13 cellular contexts compared by ENCODE assay signal in the genomic region with DNA sequence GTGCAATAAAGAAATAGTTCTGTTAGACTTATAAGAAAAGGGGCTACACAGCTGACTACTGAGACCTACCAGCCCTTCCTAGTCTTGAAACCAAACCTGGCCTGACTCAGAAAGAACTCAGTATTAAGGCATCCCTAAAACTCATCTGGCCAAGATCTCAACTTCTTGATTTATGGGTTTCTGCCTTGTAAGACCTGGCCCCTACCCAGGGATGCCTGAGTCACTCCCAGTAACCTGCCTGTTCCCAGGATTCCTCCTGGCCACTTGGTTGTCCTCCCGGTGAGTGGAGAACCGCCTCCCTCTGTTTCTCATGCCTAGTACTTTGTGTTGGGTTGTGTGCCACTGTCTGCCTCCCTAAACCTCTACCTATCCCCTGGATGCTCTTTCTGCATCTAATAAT.
DNase-seq lines count a peak whose midpoint lies in the region; ATAC-seq, FAIRE-seq and TF ChIP-seq lines count a peak whose summit lies in the region.
"Had no signal": no experiment of that assay in that cellular context is flagged by ENCODE, and none has a peak within 500 bp of the region (broad histone marks: within the 10 kb centered on the region; RNA-seq: fewer than 3 reads in every experiment).

No MANE protein-coding gene starts in this region.

- no peaks in the 10 kb centered on the region for H3K79me2 ChIP-seq in OCI-LY1 (ENCODE audit: insufficient read depth, low read length)
- H3K79me2 ChIP-seq: hepatocyte had no signal

- no peak overlapping the region for H3K4me3 Mint-ChIP-seq in endothelial cell (ENCODE audit: unreplicated experiment)

- peak overlapping the region; percentile 65 for H3K27ac Mint-ChIP-seq in endothelial cell (ENCODE audit: unreplicated experiment)

- no peaks in the 10 kb centered on the region for H3K9me3 ChIP-seq in OCI-LY1 (ENCODE audit: low read length)
- no peaks in the 10 kb centered on the region for H3K9me3 ChIP-seq in sigmoid colon
- H3K9me3 ChIP-seq: vagina had no signal

- H3F3A ChIP-seq in OCI-LY1 (ENCODE audit: insufficient read depth, low read length): no peaks in the 10 kb centered on the region

- H3K27ac ChIP-seq in OCI-LY1 (ENCODE audit: low read depth, low read length, poor library complexity, severe bottlenecking) (peak overlapping the region; percentile 95), sigmoid colon (peak overlapping the region in 1 of 4 donors; percentile 20)
- H3K27ac ChIP-seq: hepatocyte, vagina had no signal

- no peaks in the 10 kb centered on the region for H3K36me3 Mint-ChIP-seq in endothelial cell (ENCODE audit: low read depth, unreplicated experiment)

- no peak overlapping the region for H3K4me3 ChIP-seq in OCI-LY1 (ENCODE audit: low read depth, low read length, poor library complexity, severe bottlenecking)
- no peak overlapping the region for H3K4me3 ChIP-seq in sigmoid colon
- H3K4me3 ChIP-seq: hepatocyte, vagina had no signal

- H3K27me3 ChIP-seq in OCI-LY1 (ENCODE audit: insufficient read depth, low read length) (no peaks in the 10 kb centered on the region), sigmoid colon (no peaks in the 10 kb centered on the region)
- H3K27me3 ChIP-seq: hepatocyte, vagina had no signal

- H3K4me2 ChIP-seq in OCI-LY1 (ENCODE audit: low read length): no peak overlapping the region
- H3K4me2 ChIP-seq: hepatocyte had no signal

- H4K20me1 ChIP-seq in OCI-LY1 (ENCODE audit: insufficient read depth, low read length): no peaks in the 10 kb centered on the region

- no peak for ATAC-seq in HG03045 (IDR thresholded peaks at IDR 0.05; ENCODE audit: unreplicated experiment)

- peaks cover 2% of the 10 kb centered on the region for H3K27me3 Mint-ChIP-seq in endothelial cell (ENCODE audit: unreplicated experiment)

- no peak overlapping the region for H3K9ac ChIP-seq in OCI-LY1 (ENCODE audit: low read length)

- H3K4me1 Mint-ChIP-seq in endothelial cell (ENCODE audit: unreplicated experiment): peaks cover 21% of the 10 kb centered on the region

- TF ChIP-seq EP300 in sigmoid colon (IDR thresholded peaks at IDR 0.05): no peak

- WGBS in sigmoid colon, 2 donors: 85 to 91% methylated on average over 2 of the region's 2 CpGs

- H3K9me2 ChIP-seq in OCI-LY1 (ENCODE audit: low read depth, low read length): no peaks in the 10 kb centered on the region

- peak; percentile 12 for FAIRE-seq in GM18507 (lab: Jason Lieb, UNC)

- DNase-seq in GM18507 (ENCODE audit: extremely low spot score, insufficient read length, low read depth) (no peak), endothelial cell (ENCODE audit: low spot score) (no peak), sigmoid colon (peak; percentile 70), NCI-H1417 treated with DMSO at 0.1 percent for 48 hours (lab: John Stamatoyannopoulos, UW) (no peak), SW480 (ENCODE audit: low spot score) (no peak)
- DNase-seq: DMS79, mesendoderm, OCI-M1, retina had no signal

- TF ChIP-seq CTCF in OCI-LY1 (IDR thresholded peaks at IDR 0.05; ENCODE audit: low read length): no peak
- TF ChIP-seq CTCF in endothelial cell (IDR thresholded peaks at IDR 0.05; ENCODE audit: unreplicated experiment): no peak
- no peak for TF ChIP-seq CTCF in sigmoid colon (IDR thresholded peaks at IDR 0.05)

- no peaks in the 10 kb centered on the region for H3K9me3 Mint-ChIP-seq in endothelial cell (ENCODE audit: unreplicated experiment)

- H3K4me1 ChIP-seq in OCI-LY1 (ENCODE audit: insufficient read depth, low read length, severe bottlenecking) (peaks cover 79% of the 10 kb centered on the region), sigmoid colon (peaks cover 0 to 48% (median 35%) of the 10 kb centered on the region in 4 donors)

- intact Hi-C loops in sigmoid colon (cut with DNase I): no loop called here

- no peak overlapping the region for H2AFZ ChIP-seq in OCI-LY1 (ENCODE audit: low read length)
- H2AFZ ChIP-seq: hepatocyte had no signal

- H3K36me3 ChIP-seq in OCI-LY1 (ENCODE audit: insufficient read depth, low read length): no peaks in the 10 kb centered on the region
- H3K36me3 ChIP-seq in sigmoid colon: no peaks in the 10 kb centered on the region
- H3K36me3 ChIP-seq: vagina had no signal

- no peak for TF ChIP-seq POLR2A in sigmoid colon (IDR thresholded peaks at IDR 0.05)
